Comparison of ENCODE assay signal across 12 cellular contexts in genomic region chr21:14454642-14455009, GRCh38.
DNase-seq lines count a peak whose midpoint lies in the region; ATAC-seq and TF ChIP-seq lines count a peak whose summit lies in the region.
"Had no signal": no experiment of that assay in that cellular context is flagged by ENCODE, and none has a peak within 500 bp of the region (broad histone marks: within the 10 kb centered on the region; RNA-seq: fewer than 3 reads in every experiment).

No MANE protein-coding gene starts in this region.

- ATAC-seq in GM19351 (IDR thresholded peaks at IDR 0.05; ENCODE audit: unreplicated experiment) (peak; percentile 72), HG02938 (IDR thresholded peaks at IDR 0.05; ENCODE audit: unreplicated experiment) (peak; percentile 84)

- H3K4me3 Mint-ChIP-seq in T-helper 1 cell treated with Interleukin-12 subunit alpha and Interleukin-12 subunit beta and Interleukin-4 antibody, amounts not matched to agents 30 μg/mL and 1 μg/mL, for 36 hours = peak overlapping the region; percentile 56

- H3K27me3 Mint-ChIP-seq in T-helper 1 cell treated with Interleukin-12 subunit alpha and Interleukin-12 subunit beta and Interleukin-4 antibody, amounts not matched to agents 30 μg/mL and 1 μg/mL, for 36 hours (ENCODE audit: low read depth) = no peaks in the 10 kb centered on the region

- no peaks in the 10 kb centered on the region for H3K27me3 ChIP-seq in WERI-Rb-1 (ENCODE audit: insufficient read depth, low read depth, severe bottlenecking)
- H3K27me3 ChIP-seq: vagina had no signal

- H3K27ac ChIP-seq in WERI-Rb-1 = no peak overlapping the region
- H3K27ac ChIP-seq: vagina had no signal

- no peaks in the 10 kb centered on the region for H3K9me3 ChIP-seq in WERI-Rb-1 (ENCODE audit: severe bottlenecking)
- H3K9me3 ChIP-seq: vagina had no signal

- TF ChIP-seq CTCF in GM12864 (IDR thresholded peaks at IDR 0.05; ENCODE audit: low read depth, low read length, missing control alignments) (no peak), WERI-Rb-1 (IDR thresholded peaks at IDR 0.05; ENCODE audit: low read depth, low read length) (no peak)

- DNase-seq in GM12864 (ENCODE audit: low read depth) = peak; percentile 37
- no peak for DNase-seq in WERI-Rb-1
- no peak for DNase-seq in MV-4-11 (lab: John Stamatoyannopoulos, UW)
- DNase-seq in COR-L47 (lab: John Stamatoyannopoulos, UW) = no peak
- no peak for DNase-seq in NCI-H69 (lab: John Stamatoyannopoulos, UW)
- DNase-seq: DMS153; NCI-H524; stimulated activated CD4-positive, alpha-beta T cell treated with anti-CD3 and anti-CD28 coated beads, Interleukin-1b, Interleukin-23, amount 100 ng/mL, for 48 hours had no signal

- no peak overlapping the region for H3K4me3 ChIP-seq in GM12864 (ENCODE audit: low read depth, low read length)
- no peak overlapping the region for H3K4me3 ChIP-seq in WERI-Rb-1 (ENCODE audit: low read depth, low read length)
- H3K4me3 ChIP-seq: vagina had no signal

- peak overlapping the region; percentile 88 for H3K27ac Mint-ChIP-seq in T-helper 1 cell treated with Interleukin-12 subunit alpha and Interleukin-12 subunit beta and Interleukin-4 antibody, amounts not matched to agents 30 μg/mL and 1 μg/mL, for 36 hours

- H3K36me3 Mint-ChIP-seq in T-helper 1 cell treated with Interleukin-12 subunit alpha and Interleukin-12 subunit beta and Interleukin-4 antibody, amounts not matched to agents 30 μg/mL and 1 μg/mL, for 36 hours (ENCODE audit: low read depth) = peaks cover 13% of the 10 kb centered on the region

- H3K4me1 Mint-ChIP-seq in T-helper 1 cell treated with Interleukin-12 subunit alpha and Interleukin-12 subunit beta and Interleukin-4 antibody, amounts not matched to agents 30 μg/mL and 1 μg/mL, for 36 hours (ENCODE audit: low read depth) = peaks cover 59% of the 10 kb centered on the region

- H3K9me3 Mint-ChIP-seq in T-helper 1 cell treated with Interleukin-12 subunit alpha and Interleukin-12 subunit beta and Interleukin-4 antibody, amounts not matched to agents 30 μg/mL and 1 μg/mL, for 36 hours = peaks cover 7% of the 10 kb centered on the region

- no peaks in the 10 kb centered on the region for H3K36me3 ChIP-seq in WERI-Rb-1
- H3K36me3 ChIP-seq: vagina had no signal
